In the genomic region with DNA sequence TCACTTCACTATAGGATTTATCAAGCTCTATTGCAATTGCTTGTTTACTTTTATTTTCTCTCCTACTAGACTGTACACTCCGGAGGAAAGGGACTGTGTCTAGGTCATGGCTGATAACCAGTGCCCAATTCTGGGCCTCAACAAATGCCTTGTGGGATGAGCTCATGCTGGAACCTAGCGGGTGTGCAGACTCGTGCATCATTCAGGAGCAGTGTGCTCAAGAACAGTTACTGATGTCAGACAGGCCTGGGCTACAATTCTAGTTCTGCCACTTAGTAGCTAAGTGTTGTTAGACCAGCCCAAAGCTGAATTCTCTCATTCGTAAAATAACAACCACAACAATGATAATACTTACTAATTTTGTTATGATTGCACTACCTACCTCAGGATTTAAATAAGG, we compare ENCODE assay signal across 14 cellular contexts.
DNase-seq lines count a peak whose midpoint lies in the region; TF ChIP-seq lines count a peak whose summit lies in the region.
"Had no signal": no experiment of that assay in that cellular context is flagged by ENCODE, and none has a peak within 500 bp of the region (broad histone marks: within the 10 kb centered on the region; RNA-seq: fewer than 3 reads in every experiment).

No MANE protein-coding gene starts in this region.

- CTCF ChIA-PET in MCF 10A (lab: Yijun Ruan, JAX), result interaction anchor here (0.6 to 5.3 kb wide), 9 partner anchors 10 to 814 kb away, joined by 3 to 58 read pairs (median 4); partner anchors contain the start of gene RCBTB2

- DNase-seq in MCF 10A (ENCODE audit: unreplicated experiment) (peak; percentile 17), breast epithelium (ENCODE audit: low spot score in 2 of 2) (no peak), amniotic epithelial cell (ENCODE audit: low read depth) (peak; percentile 85), glomerular visceral epithelial cell (ENCODE audit: extremely low spot score) (peak; percentile 49), suprapubic skin (ENCODE audit: low spot score in 2 of 2) (no peak), NCI-H2107 treated with DMSO at 0.1 percent for 48 hours (lab: John Stamatoyannopoulos, UW; ENCODE audit: unreplicated experiment) (no peak), DMS 273 (lab: John Stamatoyannopoulos, UW; ENCODE audit: unreplicated experiment) (no peak), C1 segment of cervical spinal cord (lab: John Stamatoyannopoulos, UW) (no peak)
- DNase-seq: MM.1S, NCI-H510A treated with DMSO at 0.1 percent for 48 hours had no signal

- no peak overlapping the region for H3K27ac ChIP-seq in breast epithelium
- peak overlapping the region; percentile 28 for H3K27ac ChIP-seq in suprapubic skin

- WGBS in suprapubic skin, result 65% methylated on average over 4 of the region's 4 CpGs

- TF ChIP-seq EP300 in suprapubic skin (IDR thresholded peaks at IDR 0.05), result no peak

- H3K4me3 ChIP-seq in breast epithelium (no peak overlapping the region), suprapubic skin (no peak overlapping the region)

- intact Hi-C loops in MCF 10A (cut with micrococcal nuclease) (loop anchor here (1.0 to 5.0 kb wide), 2 partner anchors 20 to 152 kb away; no protein-coding TSS in a partner anchor), breast epithelium (cut with DNase I; ENCODE audit: low total_unique reads) (no loop called here)

- H3K4me1 ChIP-seq in breast epithelium, result no peaks in the 10 kb centered on the region
- H3K4me1 ChIP-seq in suprapubic skin, result peaks cover 21% of the 10 kb centered on the region

- peaks cover 6% of the 10 kb centered on the region for H3K4me1 Mint-ChIP-seq in MCF 10A (ENCODE audit: insufficient read depth, unreplicated experiment)
- H3K4me1 Mint-ChIP-seq: activated naive CD4-positive, alpha-beta T cell treated with anti-CD3 and anti-CD28 coated beads, Interleukin-2, amount 10 ng/mL, durations not matched to agents 7 days and 5 days had no signal

- BruUV-seq in MCF 10A (replicated peaks; lab: Mats Ljungman, UMichigan), result no TSS peak

- H3K27me3 Mint-ChIP-seq in MCF 10A (ENCODE audit: insufficient read depth, unreplicated experiment), result no peaks in the 10 kb centered on the region
- H3K27me3 Mint-ChIP-seq: activated naive CD4-positive, alpha-beta T cell treated with anti-CD3 and anti-CD28 coated beads, Interleukin-2, amount 10 ng/mL, durations not matched to agents 7 days and 5 days; stimulated activated naive B cell treated with anti-CD40 and anti-IgM and Interleukin-4, amounts not matched to agents 10 μg/mL and 1 μg/mL and 100 μg/mL, for 72 hours had no signal

- POLR2A ChIA-PET in MCF 10A (lab: Yijun Ruan, JAX), result interaction anchor here (1.4 kb wide), 1 partner anchor 272 kb away, joined by 3 read pairs; no protein-coding TSS in a partner anchor

- H3K36me3 ChIP-seq in breast epithelium (no peaks in the 10 kb centered on the region), suprapubic skin (no peaks in the 10 kb centered on the region)

- H3K4me3 Mint-ChIP-seq in MCF 10A (ENCODE audit: unreplicated experiment), result no peak overlapping the region
- H3K4me3 Mint-ChIP-seq: activated naive CD4-positive, alpha-beta T cell treated with anti-CD3 and anti-CD28 coated beads, Interleukin-2, amount 10 ng/mL, durations not matched to agents 7 days and 5 days; H9; nephron progenitor cell; stimulated activated naive B cell treated with anti-CD40 and anti-IgM and Interleukin-4, amounts not matched to agents 10 μg/mL and 1 μg/mL and 100 μg/mL, for 72 hours had no signal

- TF ChIP-seq CTCF in MCF 10A (IDR thresholded peaks at IDR 0.05; ENCODE audit: unreplicated experiment) (no peak), breast epithelium (IDR thresholded peaks at IDR 0.05) (no peak), suprapubic skin (IDR thresholded peaks at IDR 0.05) (no peak)

- no peaks in the 10 kb centered on the region for H3K9me3 Mint-ChIP-seq in MCF 10A (ENCODE audit: unreplicated experiment)
- H3K9me3 Mint-ChIP-seq: activated naive CD4-positive, alpha-beta T cell treated with anti-CD3 and anti-CD28 coated beads, Interleukin-2, amount 10 ng/mL, durations not matched to agents 7 days and 5 days; nephron progenitor cell; stimulated activated naive B cell treated with anti-CD40 and anti-IgM and Interleukin-4, amounts not matched to agents 10 μg/mL and 1 μg/mL and 100 μg/mL, for 72 hours had no signal

- H3K27me3 ChIP-seq in breast epithelium (no peaks in the 10 kb centered on the region), suprapubic skin (no peaks in the 10 kb centered on the region)

- no peaks in the 10 kb centered on the region for H3K9me3 ChIP-seq in breast epithelium
- no peaks in the 10 kb centered on the region for H3K9me3 ChIP-seq in suprapubic skin

- no peaks in the 10 kb centered on the region for H3K36me3 Mint-ChIP-seq in MCF 10A (ENCODE audit: insufficient read depth, unreplicated experiment)
- H3K36me3 Mint-ChIP-seq: activated naive CD4-positive, alpha-beta T cell treated with anti-CD3 and anti-CD28 coated beads, Interleukin-2, amount 10 ng/mL, durations not matched to agents 7 days and 5 days; stimulated activated naive B cell treated with anti-CD40 and anti-IgM and Interleukin-4, amounts not matched to agents 10 μg/mL and 1 μg/mL and 100 μg/mL, for 72 hours had no signal

- H3K27ac Mint-ChIP-seq in MCF 10A (ENCODE audit: low read depth, unreplicated experiment), result peak overlapping the region; percentile 68
- H3K27ac Mint-ChIP-seq: activated naive CD4-positive, alpha-beta T cell treated with anti-CD3 and anti-CD28 coated beads, Interleukin-2, amount 10 ng/mL, durations not matched to agents 7 days and 5 days; nephron progenitor cell; stimulated activated naive B cell treated with anti-CD40 and anti-IgM and Interleukin-4, amounts not matched to agents 10 μg/mL and 1 μg/mL and 100 μg/mL, for 72 hours had no signal

- no peak for TF ChIP-seq POLR2A in breast epithelium (IDR thresholded peaks at IDR 0.05)
- TF ChIP-seq POLR2A in suprapubic skin (IDR thresholded peaks at IDR 0.05), result no peak

Comparison
In these comparisons a context has a peak if more than half of its experiments do, and no peak if none do; other contexts are left out.
1. DNase-seq: peak in MCF 10A (single experiment), amniotic epithelial cell (single experiment) and glomerular visceral epithelial cell (single experiment); none in breast epithelium (0 of 2), suprapubic skin (0 of 2), NCI-H2107 treated with DMSO at 0.1 percent for 48 hours (single experiment), DMS 273 (single experiment) and C1 segment of cervical spinal cord (0 of 14).